Comparison of ENCODE assay signal across 8 cellular contexts in genomic region chr15:64356443-64357040, GRCh38. TPM values are rescaled to one million over a fixed set of nuclear protein-coding genes. Genes with fewer than 3 reads are reported as not detected.
DNase-seq lines count a peak whose midpoint lies in the region; ATAC-seq and TF ChIP-seq lines count a peak whose summit lies in the region.

No MANE protein-coding gene starts in this region.

- peak overlapping the region; percentile 95 for H3K27ac Mint-ChIP-seq in activated T-cell treated with anti-CD3 and anti-CD28 coated beads, Interleukin-2, amount 50 U/mL, for 72 hours

- peaks cover 2% of the 10 kb centered on the region for H3K79me2 ChIP-seq in parathyroid adenoma

- H3K4me3 Mint-ChIP-seq in activated T-cell treated with anti-CD3 and anti-CD28 coated beads, Interleukin-2, amount 50 U/mL, for 72 hours, result peak overlapping the region; percentile 97 to 98

- peaks cover 22% of the 10 kb centered on the region for H3K4me1 Mint-ChIP-seq in activated T-cell treated with anti-CD3 and anti-CD28 coated beads, Interleukin-2, amount 50 U/mL, for 72 hours (ENCODE audit: low read depth)

- H3K4me3 ChIP-seq in LNCaP clone FGC (ENCODE audit: low read depth, low read length), result peak overlapping the region; percentile 93
- H3K4me3 ChIP-seq in fibroblast of villous mesenchyme (ENCODE audit: low read depth, low read length), result peak overlapping the region; percentile 77
- peak overlapping the region; percentile 75 for H3K4me3 ChIP-seq in parathyroid adenoma (ENCODE audit: low read depth, low read length)

- no peaks in the 10 kb centered on the region for H3K4me1 ChIP-seq in parathyroid adenoma

- no peaks in the 10 kb centered on the region for H3K36me3 ChIP-seq in parathyroid adenoma (ENCODE audit: control insufficient read depth, insufficient read depth, low read length)

- H3K27ac ChIP-seq in VCaP (peak overlapping the region; percentile 77), parathyroid adenoma (peak overlapping the region; percentile 60)

- TF ChIP-seq CTCF in LNCaP clone FGC (IDR thresholded peaks at IDR 0.05; ENCODE audit: control insufficient read depth, extremely low read depth, insufficient read depth) (peak; percentile 51), VCaP (conservative IDR thresholded peaks at IDR 0.05) (peak; percentile 67), fibroblast of villous mesenchyme (IDR thresholded peaks at IDR 0.05; ENCODE audit: insufficient read depth, low read depth, low read length) (peak; percentile 55), parathyroid adenoma (IDR thresholded peaks at IDR 0.05) (peak; percentile 31)

- no peaks in the 10 kb centered on the region for H3K27me3 ChIP-seq in parathyroid adenoma (ENCODE audit: control insufficient read depth, insufficient read depth, low read length)

- no peaks in the 10 kb centered on the region for H3K9me3 ChIP-seq in parathyroid adenoma (ENCODE audit: control insufficient read depth, low read length)

- H3K27me3 Mint-ChIP-seq in activated T-cell treated with anti-CD3 and anti-CD28 coated beads, Interleukin-2, amount 50 U/mL, for 72 hours (ENCODE audit: low read depth), result no peaks in the 10 kb centered on the region

- H3K36me3 Mint-ChIP-seq in activated T-cell treated with anti-CD3 and anti-CD28 coated beads, Interleukin-2, amount 50 U/mL, for 72 hours (ENCODE audit: insufficient read depth in 2 of 2), result peaks cover 1% of the 10 kb centered on the region in 2 donors

- no peaks in the 10 kb centered on the region for H3K9me3 Mint-ChIP-seq in activated T-cell treated with anti-CD3 and anti-CD28 coated beads, Interleukin-2, amount 50 U/mL, for 72 hours

- H3K4me2 ChIP-seq in parathyroid adenoma (ENCODE audit: low read length), result peak overlapping the region; percentile 86

- ATAC-seq in activated T-cell treated with anti-CD3 and anti-CD28 coated beads, Interleukin-2, amount 50 U/mL, for 72 hours (replicated peaks in 1 of 2), result no peak
- no peak for ATAC-seq in GM19035 (IDR thresholded peaks at IDR 0.05; ENCODE audit: unreplicated experiment)

- H2AFZ ChIP-seq in parathyroid adenoma, result peak overlapping the region; percentile 77

- H3K9ac ChIP-seq in parathyroid adenoma, result no peak overlapping the region

- DNase-seq in activated T-cell treated with anti-CD3 and anti-CD28 coated beads, Interleukin-2, amount 50 U/mL, for 72 hours, result no peak
- DNase-seq in activated T-cell treated with anti-CD3 and anti-CD28 coated beads, Interleukin-2, amount 50 U/mL, for 48 hours, result no peak
- DNase-seq in LNCaP clone FGC (ENCODE audit: low read depth) (peak; percentile 70), fibroblast of villous mesenchyme (ENCODE audit: low read depth) (peak; percentile 94)
- DNase-seq in stimulated activated CD8-positive, alpha-beta memory T cell treated with anti-CD3 and anti-CD28 coated beads, Interleukin-4, amount 100 ng/mL, for 48 hours, result no peak

RNA-seq across cellular contexts. Expression of gene CSNK1G1, which starts 0.6 kb away (rescaled TPM):
- total RNA-seq in activated T-cell treated with anti-CD3 and anti-CD28 coated beads, Interleukin-2, amount 50 U/mL, for 72 hours, result 10 to 100 TPM; 29.4 to 31.3 TPM
- total RNA-seq in fibroblast of villous mesenchyme, result 33.2 and 37.6 TPM in 2 replicates

RNA-seq across cellular contexts. Expression of gene PCLAF, which starts 24.7 kb away (rescaled TPM):
- 10 to 100 TPM; 70.6 to 77.7 TPM for total RNA-seq in activated T-cell treated with anti-CD3 and anti-CD28 coated beads, Interleukin-2, amount 50 U/mL, for 72 hours
- total RNA-seq in fibroblast of villous mesenchyme, result 30.7 and 36.7 TPM in 2 replicates

RNA-seq across cellular contexts. Expression of gene TRIP4, which starts 31.1 kb away (rescaled TPM):
- 10 to 100 TPM; 27.9 to 29.7 TPM for total RNA-seq in activated T-cell treated with anti-CD3 and anti-CD28 coated beads, Interleukin-2, amount 50 U/mL, for 72 hours
- total RNA-seq in fibroblast of villous mesenchyme, result 10.8 and 11.6 TPM in 2 replicates

Comparison
In these comparisons a context has a peak if more than half of its experiments do, and no peak if none do; other contexts are left out.
1. DNase-seq: peak in LNCaP clone FGC (single experiment) and fibroblast of villous mesenchyme (single experiment); none in activated T-cell treated with anti-CD3 and anti-CD28 coated beads, Interleukin-2, amount 50 U/mL, for 72 hours (0 of 2), activated T-cell treated with anti-CD3 and anti-CD28 coated beads, Interleukin-2, amount 50 U/mL, for 48 hours (0 of 2) and stimulated activated CD8-positive, alpha-beta memory T cell treated with anti-CD3 and anti-CD28 coated beads, Interleukin-4, amount 100 ng/mL, for 48 hours (single experiment).
2. Peak in every context shown above with its lines, with median percentiles within 50 percentile points of each other: H3K4me3 ChIP-seq and CTCF ChIP-seq.